ENCODE assay signal across 9 cellular contexts in genomic region chr12:96108321-96108720, GRCh38.
DNase-seq lines count a peak whose midpoint lies in the region; TF ChIP-seq lines count a peak whose summit lies in the region.
"Had no signal": no experiment of that assay in that cellular context is flagged by ENCODE, and none has a peak within 500 bp of the region (broad histone marks: within the 10 kb centered on the region; RNA-seq: fewer than 3 reads in every experiment).

No MANE protein-coding gene starts in this region.

- H3K9me3 Mint-ChIP-seq in endothelial cell (ENCODE audit: unreplicated experiment), result no peaks in the 10 kb centered on the region

- peak overlapping the region; percentile 100 for H3K27ac Mint-ChIP-seq in endothelial cell (ENCODE audit: unreplicated experiment)

- DNase-seq in Daoy (ENCODE audit: low read depth) (peak; percentile 15), endothelial cell (ENCODE audit: low spot score) (peak; percentile 62), pons (ENCODE audit: low spot score) (peak; percentile 23), AG20443 (ENCODE audit: low spot score) (no peak), OCI-M1 (lab: John Stamatoyannopoulos, UW) (no peak), RWPE1 (ENCODE audit: low spot score) (no peak), GOT3 (lab: John Stamatoyannopoulos, UW) (no peak)
- DNase-seq: NCI-H1417 had no signal

- H3K27ac ChIP-seq in VCaP (peak overlapping the region; percentile 24; the same call in 1 of the 2 replicates), RWPE1 (no peak overlapping the region)

- peaks cover 11% of the 10 kb centered on the region for H3K36me3 Mint-ChIP-seq in endothelial cell (ENCODE audit: low read depth, unreplicated experiment)

- no peak for TF ChIP-seq CTCF in VCaP (conservative IDR thresholded peaks at IDR 0.05)
- TF ChIP-seq CTCF in endothelial cell (IDR thresholded peaks at IDR 0.05; ENCODE audit: unreplicated experiment), result no peak
- no peak for TF ChIP-seq CTCF in RWPE1 (conservative IDR thresholded peaks at IDR 0.05; ENCODE audit: low read depth)

- CTCF ChIA-PET in RWPE1 (lab: Yijun Ruan, JAX), result no interaction called here

- POLR2A ChIA-PET in RWPE1 (lab: Yijun Ruan, JAX; ENCODE audit: low non-redundant PET), result no interaction called here

- H3K4me1 Mint-ChIP-seq in endothelial cell (ENCODE audit: unreplicated experiment), result peaks cover 67% of the 10 kb centered on the region

- peak overlapping the region; percentile 56 for H3K4me3 Mint-ChIP-seq in endothelial cell (ENCODE audit: unreplicated experiment)

- H3K27me3 Mint-ChIP-seq in endothelial cell (ENCODE audit: unreplicated experiment), result peaks cover 22% of the 10 kb centered on the region

Comparison
In these comparisons a context has a peak if more than half of its experiments do, and no peak if none do; other contexts are left out.
1. DNase-seq: peak in Daoy (single experiment), endothelial cell (single experiment) and pons (single experiment); none in AG20443 (single experiment), OCI-M1 (single experiment), RWPE1 (single experiment) and GOT3 (single experiment).